8 cellular contexts compared by ENCODE assay signal in genomic region chr15:91271565-91272153, GRCh38.
DNase-seq lines count a peak whose midpoint lies in the region; ATAC-seq lines count a peak whose summit lies in the region.

No MANE protein-coding gene starts in this region.

- H3K36me3 Mint-ChIP-seq in activated CD4-positive, alpha-beta T cell treated with anti-CD3 and anti-CD28 coated beads, Interleukin-2, amount 10 ng/mL, durations not matched to agents 24 days and 14 days (ENCODE audit: low read depth): no peaks in the 10 kb centered on the region

- peaks cover 43% of the 10 kb centered on the region for H3K27me3 Mint-ChIP-seq in activated CD4-positive, alpha-beta T cell treated with anti-CD3 and anti-CD28 coated beads, Interleukin-2, amount 10 ng/mL, durations not matched to agents 24 days and 14 days

- H3K9me3 Mint-ChIP-seq in activated CD4-positive, alpha-beta T cell treated with anti-CD3 and anti-CD28 coated beads, Interleukin-2, amount 10 ng/mL, durations not matched to agents 24 days and 14 days: no peaks in the 10 kb centered on the region

- ATAC-seq in HG02798 (IDR thresholded peaks at IDR 0.05; ENCODE audit: poor library complexity, unreplicated experiment) (peak; percentile 66), GM21717 (IDR thresholded peaks at IDR 0.05; ENCODE audit: unreplicated experiment) (no peak)

- peak; percentile 23 for DNase-seq in DMS53 treated with DMSO at 0.1 percent for 48 hours (lab: John Stamatoyannopoulos, UW; ENCODE audit: unreplicated experiment)
- DNase-seq in NCI-H446 treated with DMSO at 0.1 percent for 48 hours (lab: John Stamatoyannopoulos, UW): peak; percentile 21
- peak; percentile 87 for DNase-seq in activated CD4-positive, alpha-beta T cell treated with anti-CD3 and anti-CD28 coated beads, Interleukin-2, amount 10 ng/mL, durations not matched to agents 24 days and 14 days
- peak; percentile 82 for DNase-seq in dermis blood vessel endothelial cell
- peak; percentile 65 to 72 for DNase-seq in lung microvascular endothelial cell (ENCODE audit: low read depth in 2 of 2)
- DNase-seq in stimulated activated CD8-positive, alpha-beta memory T cell treated with anti-CD3 and anti-CD28 coated beads, Interleukin-12 subunit alpha, Interleukin-12 subunit beta, amount 100 ng/mL, for 4 hours (ENCODE audit: low read depth): peak; percentile 5

- no peak overlapping the region for H3K27ac Mint-ChIP-seq in activated CD4-positive, alpha-beta T cell treated with anti-CD3 and anti-CD28 coated beads, Interleukin-2, amount 10 ng/mL, durations not matched to agents 24 days and 14 days

- H3K4me3 Mint-ChIP-seq in activated CD4-positive, alpha-beta T cell treated with anti-CD3 and anti-CD28 coated beads, Interleukin-2, amount 10 ng/mL, durations not matched to agents 24 days and 14 days: peak overlapping the region; percentile 58

- peaks cover 8% of the 10 kb centered on the region for H3K4me1 Mint-ChIP-seq in activated CD4-positive, alpha-beta T cell treated with anti-CD3 and anti-CD28 coated beads, Interleukin-2, amount 10 ng/mL, durations not matched to agents 24 days and 14 days

- intact Hi-C loops in activated CD4-positive, alpha-beta T cell treated with anti-CD3 and anti-CD28 coated beads, Interleukin-2, amount 10 ng/mL, durations not matched to agents 24 days and 14 days (cut with micrococcal nuclease): loop anchor here (1.0 to 5.0 kb wide), 2 partner anchors 215 to 314 kb away; no protein-coding TSS in a partner anchor

Comparison
In these comparisons a context has a peak if more than half of its experiments do, and no peak if none do; other contexts are left out.
1. DNase-seq: peak in every context shown above with its lines; median percentile 87 in activated CD4-positive, alpha-beta T cell treated with anti-CD3 and anti-CD28 coated beads, Interleukin-2, amount 10 ng/mL, durations not matched to agents 24 days and 14 days; 82 in dermis blood vessel endothelial cell; 68 in lung microvascular endothelial cell; 23 in DMS53 treated with DMSO at 0.1 percent for 48 hours; 21 in NCI-H446 treated with DMSO at 0.1 percent for 48 hours; 5 in stimulated activated CD8-positive, alpha-beta memory T cell treated with anti-CD3 and anti-CD28 coated beads, Interleukin-12 subunit alpha, Interleukin-12 subunit beta, amount 100 ng/mL, for 4 hours.